In genomic region chr1:94922756-94923465, GRCh38 we compare ENCODE assay signal across 10 cellular contexts. TPM values are rescaled to one million over a fixed set of nuclear protein-coding genes. Genes with fewer than 3 reads are reported as not detected.
A peak's percentile ranks its signal among the peaks of the same experiment; 100 is the strongest.
DNase-seq lines count a peak whose midpoint lies in the region; ATAC-seq and TF ChIP-seq lines count a peak whose summit lies in the region.
"Had no signal": no experiment of that assay in that cellular context is flagged by ENCODE, and none has a peak within 500 bp of the region (broad histone marks: within the 10 kb centered on the region; RNA-seq: fewer than 3 reads in every experiment).

No MANE protein-coding gene starts in this region.

- peak overlapping the region; percentile 41 to 96 for H3K27ac ChIP-seq in breast epithelium
- peak overlapping the region; percentile 27 to 69 for H3K27ac ChIP-seq in lung (ENCODE audit: low read depth in 1 of 2, low read length in 1 of 2)
- peak overlapping the region; percentile 34 for H3K27ac ChIP-seq in thymus (ENCODE audit: low read depth)
- no peak overlapping the region for H3K27ac ChIP-seq in caudate nucleus (ENCODE audit: low read depth, low read length)

- TF ChIP-seq CTCF in breast epithelium (IDR thresholded peaks at IDR 0.05) (no peak), lung (IDR thresholded peaks at IDR 0.05; ENCODE audit: control extremely low read depth, extremely low read depth) (no peak)

- H3K27me3 ChIP-seq in breast epithelium = no peaks in the 10 kb centered on the region
- H3K27me3 ChIP-seq in lung (ENCODE audit: control insufficient read depth, insufficient read depth) = no peaks in the 10 kb centered on the region
- H3K27me3 ChIP-seq in thymus (ENCODE audit: control insufficient read depth, insufficient read depth) = peaks cover 30% of the 10 kb centered on the region

- intact Hi-C loops in breast epithelium (cut with DNase I; ENCODE audit: low total_unique reads) = loop anchor here (10.0 kb wide), 1 partner anchor 58 kb away; no protein-coding TSS in a partner anchor

- 47 to 70% methylated on average over 9 of the region's 9 CpGs for WGBS in lung, 2 donors
- WGBS in thymus = 87% methylated on average over 9 of the region's 9 CpGs

- peak overlapping the region; percentile 15 to 49 (median 22) for H3K4me3 ChIP-seq in breast epithelium
- peak overlapping the region; percentile 12 for H3K4me3 ChIP-seq in lung
- no peak overlapping the region for H3K4me3 ChIP-seq in thymus (ENCODE audit: low read length)

- peak; percentile 66 for DNase-seq in M059J (ENCODE audit: low read depth)
- no peak for DNase-seq in breast epithelium (ENCODE audit: low spot score in 2 of 2)
- no peak for DNase-seq in lung (ENCODE audit: low spot score)
- no peak for DNase-seq in hypothalamus (lab: John Stamatoyannopoulos, UW)
- DNase-seq in amygdala (lab: John Stamatoyannopoulos, UW) = no peak
- DNase-seq in caudate nucleus (lab: John Stamatoyannopoulos, UW) = no peak
- no peak for DNase-seq in NCI-H1092 (lab: John Stamatoyannopoulos, UW)
- DNase-seq: activated CD4-positive, alpha-beta T cell treated with anti-CD3 and anti-CD28 coated beads for 48 hours; cerebellar nuclear complex had no signal

- no peaks in the 10 kb centered on the region for H3K36me3 ChIP-seq in breast epithelium
- no peaks in the 10 kb centered on the region for H3K36me3 ChIP-seq in lung (ENCODE audit: control insufficient read depth in 2 of 2, insufficient read depth in 2 of 2, low read length in 2 of 2)
- H3K36me3 ChIP-seq in thymus (ENCODE audit: control insufficient read depth, insufficient read depth) = no peaks in the 10 kb centered on the region

- no peak for TF ChIP-seq POLR2A in breast epithelium (IDR thresholded peaks at IDR 0.05)

- H3K9me3 ChIP-seq in breast epithelium (no peaks in the 10 kb centered on the region), lung (ENCODE audit: control insufficient read depth in 2 of 2, insufficient read depth in 1 of 2, low read length in 1 of 2) (no peaks in the 10 kb centered on the region), thymus (ENCODE audit: control insufficient read depth) (no peaks in the 10 kb centered on the region)

- H3K4me1 ChIP-seq in breast epithelium (peaks cover 12 to 18% of the 10 kb centered on the region in 2 donors), lung (ENCODE audit: control insufficient read depth in 2 of 2, insufficient read depth in 2 of 2, low read length in 2 of 2) (peaks cover 9 to 44% of the 10 kb centered on the region in 2 donors), thymus (ENCODE audit: control insufficient read depth, insufficient read depth, low read length) (peaks cover 2% of the 10 kb centered on the region)

- ATAC-seq in lung (ENCODE audit: insufficient read depth, low FRiP score) = no peak

RNA-seq across cellular contexts. Expression of gene CNN3, which starts 4.0 kb away (rescaled TPM):
- 300 and 364 TPM in 2 replicates for total RNA-seq in M059J (2014; rRNA removed; shearing (Covaris generic))
- 100 to 1,000 TPM; 146 to 330 (median 195) TPM for total RNA-seq in breast epithelium
- total RNA-seq in lung = 100 to 1,000 TPM; 210 to 265 TPM
- 100 to 1,000 TPM in 1 of 2 donors, 10 to 100 TPM in 1; 79.9 to 154 TPM for polyA plus RNA-seq in lung
- 131 TPM for polyA plus RNA-seq in thymus
